In the genomic region with DNA sequence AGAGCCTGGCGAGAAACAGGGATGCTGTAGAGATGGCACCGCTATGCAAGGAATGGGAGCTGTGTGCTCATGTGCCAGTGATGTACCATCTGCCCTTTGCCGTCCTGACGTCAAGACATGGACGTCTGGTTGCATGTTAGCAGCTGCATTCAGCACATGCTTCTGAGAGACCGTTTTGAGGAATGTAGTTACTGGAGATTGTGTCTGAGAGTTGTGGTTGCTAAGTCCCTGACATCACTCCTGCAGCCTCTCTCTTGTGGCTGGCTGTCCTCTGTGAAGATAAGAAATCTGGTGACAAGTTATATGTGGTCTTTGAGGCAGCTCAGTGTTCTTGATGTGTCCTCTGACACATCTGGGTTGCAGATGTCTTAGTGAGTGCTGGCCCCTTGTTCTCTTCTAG, we compare ENCODE assay signal across 14 cellular contexts.
A peak's percentile ranks its signal among the peaks of the same experiment; 100 is the strongest.
DNase-seq lines count a peak whose midpoint lies in the region; ATAC-seq, FAIRE-seq and TF ChIP-seq lines count a peak whose summit lies in the region.
"Had no signal": no experiment of that assay in that cellular context is flagged by ENCODE, and none has a peak within 500 bp of the region (broad histone marks: within the 10 kb centered on the region; RNA-seq: fewer than 3 reads in every experiment).

No MANE protein-coding gene starts in this region.

- H3K4me3 Mint-ChIP-seq in astrocyte (ENCODE audit: unreplicated experiment) = no peak overlapping the region
- no peak overlapping the region for H3K4me3 Mint-ChIP-seq in stimulated activated memory B cell treated with anti-CD40 and anti-IgM and Interleukin-4, amounts not matched to agents 10 μg/mL and 1 μg/mL and 100 μg/mL, for 72 hours
- H3K4me3 Mint-ChIP-seq: WTC11 had no signal

- DNase-seq in cardiac muscle cell (ENCODE audit: low read depth in 1 of 2, low spot score in 1 of 2) = peak; percentile 30 to 52
- DNase-seq in left ventricle myocardium superior = no peak
- peak; percentile 44 for DNase-seq in astrocyte (ENCODE audit: low read depth)
- DNase-seq in hepatic stellate cell (ENCODE audit: low spot score) = peak; percentile 49
- DNase-seq in upper lobe of right lung = peak; percentile 28
- no peak for DNase-seq in NCI-H526 treated with DMSO at 0.1 percent for 48 hours (lab: John Stamatoyannopoulos, UW)
- DNase-seq in NCI-H446 treated with DMSO at 0.1 percent for 48 hours (lab: John Stamatoyannopoulos, UW) = no peak
- DNase-seq: DMS53, mammary epithelial cell, NCI-H2107, uterus had no signal

- H3K79me2 ChIP-seq in astrocyte (ENCODE audit: insufficient read depth, low read length) = no peaks in the 10 kb centered on the region

- TF ChIP-seq CTCF in cardiac muscle cell (IDR thresholded peaks at IDR 0.05; ENCODE audit: low read depth, low read length) (no peak), astrocyte (IDR thresholded peaks at IDR 0.05; ENCODE audit: insufficient read depth, low read depth, low read length) (no peak), upper lobe of right lung (IDR thresholded peaks at IDR 0.05) (no peak)

- no peak overlapping the region for H2AFZ ChIP-seq in astrocyte (ENCODE audit: low read depth, low read length)

- intact Hi-C loops in left ventricle myocardium superior (cut with micrococcal nuclease) = no loop called here
- intact Hi-C loops in upper lobe of right lung (cut with DNase I) = no loop called here

- H3K9me3 ChIP-seq in cardiac muscle cell (ENCODE audit: low read depth) (no peaks in the 10 kb centered on the region), astrocyte (ENCODE audit: insufficient read depth, low read depth, low read length) (peaks cover 5% of the 10 kb centered on the region), upper lobe of right lung (no peaks in the 10 kb centered on the region)
- H3K9me3 ChIP-seq: uterus had no signal

- no peak overlapping the region for H3K9ac ChIP-seq in astrocyte (ENCODE audit: low read length)

- no peak for ATAC-seq in left ventricle myocardium superior
- ATAC-seq in upper lobe of right lung = peak; percentile 24
- no peak for ATAC-seq in stimulated activated memory B cell treated with anti-CD40 and anti-IgM and Interleukin-4, amounts not matched to agents 10 μg/mL and 1 μg/mL and 100 μg/mL, for 72 hours
- ATAC-seq: WTC11 had no signal

- peaks cover 15% of the 10 kb centered on the region for H3K4me1 Mint-ChIP-seq in astrocyte (ENCODE audit: low read depth, unreplicated experiment)
- no peaks in the 10 kb centered on the region for H3K4me1 Mint-ChIP-seq in stimulated activated memory B cell treated with anti-CD40 and anti-IgM and Interleukin-4, amounts not matched to agents 10 μg/mL and 1 μg/mL and 100 μg/mL, for 72 hours

- peak overlapping the region; percentile 4 for H3K27ac Mint-ChIP-seq in astrocyte (ENCODE audit: unreplicated experiment)
- no peak overlapping the region for H3K27ac Mint-ChIP-seq in stimulated activated memory B cell treated with anti-CD40 and anti-IgM and Interleukin-4, amounts not matched to agents 10 μg/mL and 1 μg/mL and 100 μg/mL, for 72 hours
- H3K27ac Mint-ChIP-seq: WTC11 had no signal

- H3K4me2 ChIP-seq in astrocyte (ENCODE audit: low read length) = no peak overlapping the region

- H3K27me3 Mint-ChIP-seq in astrocyte (ENCODE audit: low read depth, unreplicated experiment) = no peaks in the 10 kb centered on the region
- no peaks in the 10 kb centered on the region for H3K27me3 Mint-ChIP-seq in stimulated activated memory B cell treated with anti-CD40 and anti-IgM and Interleukin-4, amounts not matched to agents 10 μg/mL and 1 μg/mL and 100 μg/mL, for 72 hours

- H4K20me1 ChIP-seq in astrocyte (ENCODE audit: insufficient read depth, low read length) = no peaks in the 10 kb centered on the region

- H3K27me3 ChIP-seq in cardiac muscle cell (no peaks in the 10 kb centered on the region), astrocyte (ENCODE audit: insufficient read depth, low read length) (no peaks in the 10 kb centered on the region), upper lobe of right lung (no peaks in the 10 kb centered on the region)
- H3K27me3 ChIP-seq: uterus had no signal

- no peak for FAIRE-seq in astrocyte (lab: Jason Lieb, UNC)

- no peak overlapping the region for H3K27ac ChIP-seq in cardiac muscle cell
- H3K27ac ChIP-seq in astrocyte (ENCODE audit: low read depth, low read length) = no peak overlapping the region
- no peak overlapping the region for H3K27ac ChIP-seq in upper lobe of right lung
- H3K27ac ChIP-seq: HL-60, uterus had no signal

- H3K36me3 Mint-ChIP-seq in astrocyte (ENCODE audit: low read depth, unreplicated experiment) = peaks cover 7% of the 10 kb centered on the region
- no peaks in the 10 kb centered on the region for H3K36me3 Mint-ChIP-seq in stimulated activated memory B cell treated with anti-CD40 and anti-IgM and Interleukin-4, amounts not matched to agents 10 μg/mL and 1 μg/mL and 100 μg/mL, for 72 hours
- H3K36me3 Mint-ChIP-seq: WTC11 had no signal

- H3K36me3 ChIP-seq in cardiac muscle cell (no peaks in the 10 kb centered on the region), astrocyte (ENCODE audit: insufficient read depth, low read length) (no peaks in the 10 kb centered on the region), upper lobe of right lung (no peaks in the 10 kb centered on the region)
- H3K36me3 ChIP-seq: uterus had no signal

- peaks cover 4% of the 10 kb centered on the region for H3K9me3 Mint-ChIP-seq in astrocyte (ENCODE audit: unreplicated experiment)
- peaks cover 8% of the 10 kb centered on the region for H3K9me3 Mint-ChIP-seq in stimulated activated memory B cell treated with anti-CD40 and anti-IgM and Interleukin-4, amounts not matched to agents 10 μg/mL and 1 μg/mL and 100 μg/mL, for 72 hours

- H3K4me1 ChIP-seq in cardiac muscle cell (ENCODE audit: low read depth) (peaks cover 22% of the 10 kb centered on the region), astrocyte (ENCODE audit: insufficient read depth, low read length) (peaks cover 5% of the 10 kb centered on the region), upper lobe of right lung (no peaks in the 10 kb centered on the region)
- H3K4me1 ChIP-seq: uterus had no signal

- H3K4me3 ChIP-seq in cardiac muscle cell (no peak overlapping the region), astrocyte (ENCODE audit: insufficient read depth, low read depth, low read length) (no peak overlapping the region), upper lobe of right lung (no peak overlapping the region)
- H3K4me3 ChIP-seq: uterus had no signal

Comparison
In these comparisons a context has a peak if more than half of its experiments do, and no peak if none do; other contexts are left out.
1. DNase-seq: peak in cardiac muscle cell (2 of 2), astrocyte (single experiment), hepatic stellate cell (single experiment) and upper lobe of right lung (single experiment); none in left ventricle myocardium superior (single experiment), NCI-H526 treated with DMSO at 0.1 percent for 48 hours (single experiment) and NCI-H446 treated with DMSO at 0.1 percent for 48 hours (single experiment).